In genomic region chr1:169120066-169120465, GRCh38 we compare ENCODE assay signal across 16 cellular contexts. TPM values are rescaled to one million over a fixed set of nuclear protein-coding genes. Genes with fewer than 3 reads are reported as not detected.
DNase-seq lines count a peak whose midpoint lies in the region; ATAC-seq and TF ChIP-seq lines count a peak whose summit lies in the region.
"Had no signal": no experiment of that assay in that cellular context is flagged by ENCODE, and none has a peak within 500 bp of the region (broad histone marks: within the 10 kb centered on the region; RNA-seq: fewer than 3 reads in every experiment).

No MANE protein-coding gene starts in this region.

- H3K4me3 Mint-ChIP-seq in nephron: no peak overlapping the region
- no peak overlapping the region for H3K4me3 Mint-ChIP-seq in endothelial cell (ENCODE audit: unreplicated experiment)
- H3K4me3 Mint-ChIP-seq: activated CD4-positive, alpha-beta T cell treated with anti-CD3 and anti-CD28 coated beads, Interleukin-2, amount 10 ng/mL, durations not matched to agents 7 days and 5 days; activated naive CD4-positive, alpha-beta T cell treated with anti-CD3 and anti-CD28 coated beads for 36 hours; CD14-positive monocyte had no signal

- H3K27ac ChIP-seq in heart left ventricle: peak overlapping the region in 8 of 12 donors; percentile 1 to 71 (median 20)
- H3K27ac ChIP-seq: tibial artery had no signal

- no peaks in the 10 kb centered on the region for H3K9me3 ChIP-seq in heart left ventricle
- H3K9me3 ChIP-seq: tibial artery had no signal

- peaks cover 0 to 82% (median 28%) of the 10 kb centered on the region in 12 donors for H3K4me1 ChIP-seq in heart left ventricle

- H3K27ac Mint-ChIP-seq in nephron (peak overlapping the region in 2 of 3 experiments; percentile 7 to 73), endothelial cell (ENCODE audit: unreplicated experiment) (no peak overlapping the region)
- H3K27ac Mint-ChIP-seq: activated CD4-positive, alpha-beta T cell treated with anti-CD3 and anti-CD28 coated beads, Interleukin-2, amount 10 ng/mL, durations not matched to agents 7 days and 5 days; activated naive CD4-positive, alpha-beta T cell treated with anti-CD3 and anti-CD28 coated beads for 36 hours had no signal

- no peaks in the 10 kb centered on the region for H3K27me3 ChIP-seq in heart left ventricle
- H3K27me3 ChIP-seq: tibial artery had no signal

- intact Hi-C loops in heart left ventricle (cut with DNase I) (loop anchor here in 1 of 10 donors (10.0 kb wide), 1 partner anchor 225 kb away; no protein-coding TSS in a partner anchor), cardiac septum (cut with DNase I) (no loop called here)

- no peak overlapping the region for H3K4me3 ChIP-seq in heart left ventricle
- H3K4me3 ChIP-seq: skin epidermis, tibial artery had no signal

- no peaks in the 10 kb centered on the region for H3K9me3 Mint-ChIP-seq in nephron
- H3K9me3 Mint-ChIP-seq in endothelial cell (ENCODE audit: unreplicated experiment): no peaks in the 10 kb centered on the region
- H3K9me3 Mint-ChIP-seq: activated CD4-positive, alpha-beta T cell treated with anti-CD3 and anti-CD28 coated beads, Interleukin-2, amount 10 ng/mL, durations not matched to agents 7 days and 5 days; activated naive CD4-positive, alpha-beta T cell treated with anti-CD3 and anti-CD28 coated beads for 36 hours; CD14-positive monocyte had no signal

- H3K27me3 Mint-ChIP-seq in nephron (ENCODE audit: low read depth): no peaks in the 10 kb centered on the region
- peaks cover 3% of the 10 kb centered on the region for H3K27me3 Mint-ChIP-seq in endothelial cell (ENCODE audit: unreplicated experiment)

- H3K4me1 Mint-ChIP-seq in nephron (peaks cover 40% of the 10 kb centered on the region), endothelial cell (ENCODE audit: unreplicated experiment) (no peaks in the 10 kb centered on the region)

- ATAC-seq in heart left ventricle (no peak), HG02973 (IDR thresholded peaks at IDR 0.05; ENCODE audit: unreplicated experiment) (no peak)

- WGBS in heart left ventricle, 4 donors: 32 to 53% (median 39%) methylated on average over 5 of the region's 5 CpGs

- TF ChIP-seq CTCF in heart left ventricle (IDR thresholded peaks at IDR 0.05) (no peak), nephron (IDR thresholded peaks at IDR 0.05; ENCODE audit: unreplicated experiment in 3 of 3) (no peak), endothelial cell (IDR thresholded peaks at IDR 0.05; ENCODE audit: unreplicated experiment) (no peak)

- H3K36me3 ChIP-seq in heart left ventricle: peaks cover 0 to 80% (median 10%) of the 10 kb centered on the region in 9 donors

- peaks cover 55% of the 10 kb centered on the region for H3K36me3 Mint-ChIP-seq in nephron (ENCODE audit: low read depth)
- no peaks in the 10 kb centered on the region for H3K36me3 Mint-ChIP-seq in endothelial cell (ENCODE audit: low read depth, unreplicated experiment)

- DNase-seq in heart left ventricle (no peak), cardiac septum (ENCODE audit: low spot score) (no peak), fibroblast of gingiva (ENCODE audit: low read depth) (peak; percentile 17), NCI-H524 treated with DMSO at 0.1 percent for 48 hours (lab: John Stamatoyannopoulos, UW) (no peak), COLO668 (lab: John Stamatoyannopoulos, UW; ENCODE audit: unreplicated experiment) (no peak), endothelial cell (ENCODE audit: low spot score) (no peak)
- DNase-seq: activated CD4-positive, alpha-beta T cell treated with anti-CD3 and anti-CD28 coated beads, Interleukin-2, amount 10 ng/mL, durations not matched to agents 7 days and 5 days; activated naive CD4-positive, alpha-beta T cell treated with anti-CD3 and anti-CD28 coated beads for 36 hours; NCI-H2081; NCI-H510A treated with DMSO at 0.1 percent for 48 hours; T1000; tibial artery had no signal

- TF ChIP-seq POLR2A in heart left ventricle (IDR thresholded peaks at IDR 0.05): no peak

RNA-seq across cellular contexts. Expression of gene ATP1B1, which starts 13.6 kb away (rescaled TPM):
- total RNA-seq in heart left ventricle (100 to 1,000 TPM; 245 to 640 (median 339) TPM), cardiac septum (256 TPM), endothelial cell (ENCODE audit: unreplicated experiment) (6.0 TPM)
- polyA plus RNA-seq in heart left ventricle: 100 to 1,000 TPM; 165 to 372 TPM

Comparison
In these comparisons a context has a peak if more than half of its experiments do, and no peak if none do; other contexts are left out.
1. RNA of gene ATP1B1, which starts 13.6 kb away (total RNA-seq): 245 to 640 TPM in heart left ventricle and 256 TPM in cardiac septum (single experiment); 6.0 TPM in endothelial cell (single experiment); every median in the first group is over 10 times any median in the second.